ENCODE assay signal across 21 cellular contexts in genomic region chr2:20574930-20575329, GRCh38.
DNase-seq lines count a peak whose midpoint lies in the region; ATAC-seq, FAIRE-seq and TF ChIP-seq lines count a peak whose summit lies in the region.
"Had no signal": no experiment of that assay in that cellular context is flagged by ENCODE, and none has a peak within 500 bp of the region (broad histone marks: within the 10 kb centered on the region; RNA-seq: fewer than 3 reads in every experiment).

No MANE protein-coding gene starts in this region.

- H3K36me3 ChIP-seq in esophagus squamous epithelium: no peaks in the 10 kb centered on the region
- H3K36me3 ChIP-seq in transverse colon: no peaks in the 10 kb centered on the region

- peaks cover 23% of the 10 kb centered on the region for H3K4me1 Mint-ChIP-seq in activated naive CD8-positive, alpha-beta T cell treated with anti-CD3 and anti-CD28 coated beads, Interleukin-2, amount 10 ng/mL, durations not matched to agents 7 days and 5 days
- peaks cover 29% of the 10 kb centered on the region for H3K4me1 Mint-ChIP-seq in activated naive CD8-positive, alpha-beta T cell treated with anti-CD3 and anti-CD28 coated beads, Interleukin-2, amount 50 U/mL, for 24 hours
- H3K4me1 Mint-ChIP-seq in nephron: peaks cover 68% of the 10 kb centered on the region

- H3K9me3 Mint-ChIP-seq in activated naive CD8-positive, alpha-beta T cell treated with anti-CD3 and anti-CD28 coated beads, Interleukin-2, amount 10 ng/mL, durations not matched to agents 7 days and 5 days: no peaks in the 10 kb centered on the region
- no peaks in the 10 kb centered on the region for H3K9me3 Mint-ChIP-seq in activated naive CD8-positive, alpha-beta T cell treated with anti-CD3 and anti-CD28 coated beads, Interleukin-2, amount 50 U/mL, for 24 hours
- no peaks in the 10 kb centered on the region for H3K9me3 Mint-ChIP-seq in nephron

- H3K27me3 ChIP-seq in esophagus squamous epithelium: no peaks in the 10 kb centered on the region
- no peaks in the 10 kb centered on the region for H3K27me3 ChIP-seq in transverse colon

- TF ChIP-seq EP300 in transverse colon (IDR thresholded peaks at IDR 0.05; ENCODE audit: low read depth): no peak

- WGBS in esophagus squamous epithelium, 2 donors: 79 to 100% methylated on average over 4 to 5 of the region's 6 CpGs
- 97% methylated on average over 6 of the region's 6 CpGs; no CpG with 5 or more reads in 1 of the 2 donors for WGBS in transverse colon (ENCODE audit: low coverage in 1 of 2), 2 donors

- H3K9me3 ChIP-seq in esophagus squamous epithelium (no peaks in the 10 kb centered on the region), transverse colon (no peaks in the 10 kb centered on the region)
- H3K9me3 ChIP-seq: Caco-2 had no signal

- no peak for DNase-seq in activated naive CD8-positive, alpha-beta T cell treated with anti-CD3 and anti-CD28 coated beads, Interleukin-2, amount 10 ng/mL, durations not matched to agents 7 days and 5 days
- DNase-seq in activated naive CD8-positive, alpha-beta T cell treated with anti-CD3 and anti-CD28 coated beads, Interleukin-2, amount 50 U/mL, for 24 hours: no peak
- DNase-seq in esophagus squamous epithelium (lab: John Stamatoyannopoulos, UW) (no peak), transverse colon (no peak), urothelium cell line (ENCODE audit: low spot score) (no peak), NCI-H1092 treated with DMSO at 0.1 percent for 48 hours (lab: John Stamatoyannopoulos, UW) (no peak), DMS79 treated with DMSO at 0.1 percent for 48 hours (lab: John Stamatoyannopoulos, UW) (no peak)
- DNase-seq: 8988T; activated gamma-delta T cell treated with Interleukin-2 at 50 U/mL for 16 hours; Caco-2; central memory CD4-positive, alpha-beta T cell; glutamatergic neuron; H7; Kasumi-1; NCI-H510A; NK-92 treated with Interleukin-12 subunit alpha and Interleukin-12 subunit beta, amount 100 ng/mL, for 24 hours had no signal

- peaks cover 13% of the 10 kb centered on the region for H3K36me3 Mint-ChIP-seq in activated naive CD8-positive, alpha-beta T cell treated with anti-CD3 and anti-CD28 coated beads, Interleukin-2, amount 10 ng/mL, durations not matched to agents 7 days and 5 days
- H3K36me3 Mint-ChIP-seq in activated naive CD8-positive, alpha-beta T cell treated with anti-CD3 and anti-CD28 coated beads, Interleukin-2, amount 50 U/mL, for 24 hours (ENCODE audit: low read depth): no peaks in the 10 kb centered on the region
- H3K36me3 Mint-ChIP-seq in nephron (ENCODE audit: low read depth): no peaks in the 10 kb centered on the region

- no peak for TF ChIP-seq CTCF in esophagus squamous epithelium (IDR thresholded peaks at IDR 0.05)
- TF ChIP-seq CTCF in nephron (IDR thresholded peaks at IDR 0.05; ENCODE audit: unreplicated experiment in 3 of 3): no peak
- no peak for TF ChIP-seq CTCF in transverse colon (IDR thresholded peaks at IDR 0.05)

- ATAC-seq in activated naive CD8-positive, alpha-beta T cell treated with anti-CD3 and anti-CD28 coated beads, Interleukin-2, amount 10 ng/mL, durations not matched to agents 7 days and 5 days (ENCODE audit: low read depth): no peak
- ATAC-seq in activated naive CD8-positive, alpha-beta T cell treated with anti-CD3 and anti-CD28 coated beads, Interleukin-2, amount 50 U/mL, for 24 hours: no peak
- ATAC-seq: sciatic nerve had no signal

- H3K27ac ChIP-seq in esophagus squamous epithelium: peak overlapping the region in 3 of 4 donors; percentile 51 to 79 (median 66)
- H3K27ac ChIP-seq in transverse colon: peak overlapping the region in 3 of 4 donors; percentile 50 to 69 (median 62)

- POLR2A ChIA-PET in activated naive CD8-positive, alpha-beta T cell treated with anti-CD3 and anti-CD28 coated beads, Interleukin-2, amount 10 ng/mL, durations not matched to agents 7 days and 5 days (lab: Charles Lee): no interaction called here

- H3K4me3 ChIP-seq in esophagus squamous epithelium (no peak overlapping the region), transverse colon (no peak overlapping the region)
- H3K4me3 ChIP-seq: SK-N-MC had no signal

- FAIRE-seq in urothelium cell line (lab: Jason Lieb, UNC): no peak
- FAIRE-seq: RCC 7860 had no signal

- in situ Hi-C loops in transverse colon (cut with MboI; ENCODE audit: low pct_ligation_motif_present in 1 of 4, low pct_unique_long_range_greater_than_20kb in 1 of 4, low sequenced_read_pairs in 3 of 4): no loop called here

- H3K4me1 ChIP-seq in esophagus squamous epithelium (peaks cover 13 to 97% (median 49%) of the 10 kb centered on the region in 3 donors), transverse colon (peaks cover 23 to 37% (median 27%) of the 10 kb centered on the region in 4 donors)

- H3K27me3 Mint-ChIP-seq in activated naive CD8-positive, alpha-beta T cell treated with anti-CD3 and anti-CD28 coated beads, Interleukin-2, amount 10 ng/mL, durations not matched to agents 7 days and 5 days: no peaks in the 10 kb centered on the region
- H3K27me3 Mint-ChIP-seq in activated naive CD8-positive, alpha-beta T cell treated with anti-CD3 and anti-CD28 coated beads, Interleukin-2, amount 50 U/mL, for 24 hours: no peaks in the 10 kb centered on the region
- H3K27me3 Mint-ChIP-seq in nephron (ENCODE audit: low read depth): peaks cover 4% of the 10 kb centered on the region
- H3K27me3 Mint-ChIP-seq: B cell had no signal

- no peak for TF ChIP-seq POLR2A in esophagus squamous epithelium (IDR thresholded peaks at IDR 0.05)
- no peak for TF ChIP-seq POLR2A in transverse colon (IDR thresholded peaks at IDR 0.05)

- intact Hi-C loops in esophagus squamous epithelium (cut with DNase I): no loop called here
- intact Hi-C loops in transverse colon (cut with DNase I; ENCODE audit: low total_unique reads): no loop called here

- H3K27ac Mint-ChIP-seq in activated naive CD8-positive, alpha-beta T cell treated with anti-CD3 and anti-CD28 coated beads, Interleukin-2, amount 10 ng/mL, durations not matched to agents 7 days and 5 days: peak overlapping the region; percentile 44
- H3K27ac Mint-ChIP-seq in activated naive CD8-positive, alpha-beta T cell treated with anti-CD3 and anti-CD28 coated beads, Interleukin-2, amount 50 U/mL, for 24 hours: no peak overlapping the region
- H3K27ac Mint-ChIP-seq in nephron: peak overlapping the region in 2 of 3 experiments; percentile 49 to 99
- H3K27ac Mint-ChIP-seq: B cell had no signal

- H3K4me3 Mint-ChIP-seq in activated naive CD8-positive, alpha-beta T cell treated with anti-CD3 and anti-CD28 coated beads, Interleukin-2, amount 10 ng/mL, durations not matched to agents 7 days and 5 days: no peak overlapping the region
- no peak overlapping the region for H3K4me3 Mint-ChIP-seq in activated naive CD8-positive, alpha-beta T cell treated with anti-CD3 and anti-CD28 coated beads, Interleukin-2, amount 50 U/mL, for 24 hours
- H3K4me3 Mint-ChIP-seq in nephron: no peak overlapping the region
- H3K4me3 Mint-ChIP-seq: B cell had no signal
